31 cellular contexts compared by ENCODE assay signal in genomic region chr17:54117452-54117851, GRCh38.
"Had no signal": no experiment of that assay in that cellular context is flagged by ENCODE, and none has a peak within 500 bp of the region (broad histone marks: within the 10 kb centered on the region; RNA-seq: fewer than 3 reads in every experiment).

No MANE protein-coding gene starts in this region.

- H3K4me3 ChIP-seq: left lung, lower lobe of right lung, pancreas, prostate gland, sigmoid colon, spleen, suprapubic skin, thoracic aorta, tibial artery, upper lobe of right lung had no signal

- H3K27me3 Mint-ChIP-seq: naive thymus-derived CD8-positive, alpha-beta T cell; stimulated activated naive CD8-positive, alpha-beta T cell treated with anti-CD3 and anti-CD28 coated beads, Interleukin-15, Interleukin-2, amounts not matched to agents 100 ng/mL and 50 ng/mL, for 24 hours had no signal

- DNase-seq: hippocampal formation; immature natural killer cell; kidney; left colon; left lung; lower lobe of right lung; mammary epithelial cell; mesenchymal stem cell; naive thymus-derived CD8-positive, alpha-beta T cell; nucleus accumbens; pancreas; posterior cingulate gyrus; retina; right cardiac atrium; sigmoid colon; small intestine; spleen; stimulated activated CD4-positive, alpha-beta T cell treated with anti-CD3 and anti-CD28 coated beads, Interleukin-4, amount 100 ng/mL, for 24 hours; stimulated activated naive CD4-positive, alpha-beta T cell; tibial artery; trophoblast cell; upper lobe of right lung had no signal

- H3K27me3 ChIP-seq: left lung, pancreas, sigmoid colon, spleen, suprapubic skin, tibial artery, upper lobe of right lung had no signal

- H3K9me3 ChIP-seq: lower lobe of right lung, pancreas, prostate gland, sigmoid colon, thoracic aorta had no signal

- FAIRE-seq: islet of Langerhans, kidney, pancreas, small intestine, urothelium cell line had no signal

- H3K36me3 ChIP-seq: left lung, lower lobe of right lung, pancreas, prostate gland, sigmoid colon, spleen, suprapubic skin, thoracic aorta, tibial artery, upper lobe of right lung had no signal

- H3K36me3 Mint-ChIP-seq: stimulated activated effector memory CD8-positive, alpha-beta T cell treated with anti-CD3 and anti-CD28 coated beads, Interleukin-12 subunit alpha, Interleukin-12 subunit beta, amount 100 ng/mL, for 72 hours had no signal

- H3K4me1 Mint-ChIP-seq: immature natural killer cell; naive thymus-derived CD8-positive, alpha-beta T cell; neural crest cell; stimulated activated effector memory CD8-positive, alpha-beta T cell treated with anti-CD3 and anti-CD28 coated beads, Interleukin-12 subunit alpha, Interleukin-12 subunit beta, amount 100 ng/mL, for 72 hours had no signal

- ATAC-seq: left colon; left lung; lower lobe of right lung; naive thymus-derived CD8-positive, alpha-beta T cell; pancreas; right cardiac atrium; stimulated activated effector memory CD8-positive, alpha-beta T cell treated with anti-CD3 and anti-CD28 coated beads, Interleukin-12 subunit alpha, Interleukin-12 subunit beta, amount 100 ng/mL, for 72 hours; upper lobe of right lung had no signal

- H3K4me3 Mint-ChIP-seq: immature natural killer cell; naive thymus-derived CD8-positive, alpha-beta T cell; nephron; neural crest cell; stimulated activated effector memory CD8-positive, alpha-beta T cell treated with anti-CD3 and anti-CD28 coated beads, Interleukin-12 subunit alpha, Interleukin-12 subunit beta, amount 100 ng/mL, for 72 hours; stimulated activated naive CD8-positive, alpha-beta T cell treated with anti-CD3 and anti-CD28 coated beads, Interleukin-15, Interleukin-2, amounts not matched to agents 100 ng/mL and 50 ng/mL, for 24 hours had no signal

- H3K27ac Mint-ChIP-seq: immature natural killer cell; naive thymus-derived CD8-positive, alpha-beta T cell; nephron; stimulated activated effector memory CD8-positive, alpha-beta T cell treated with anti-CD3 and anti-CD28 coated beads, Interleukin-12 subunit alpha, Interleukin-12 subunit beta, amount 100 ng/mL, for 72 hours; stimulated activated naive CD8-positive, alpha-beta T cell treated with anti-CD3 and anti-CD28 coated beads, Interleukin-15, Interleukin-2, amounts not matched to agents 100 ng/mL and 50 ng/mL, for 24 hours had no signal

- H3K4me1 ChIP-seq: left lung, lower lobe of right lung, pancreas, prostate gland, sigmoid colon, spleen, suprapubic skin, tibial artery, upper lobe of right lung had no signal

- H3K27ac ChIP-seq: left lung, lower lobe of right lung, pancreas, prostate gland, sigmoid colon, spleen, suprapubic skin, thoracic aorta, tibial artery, upper lobe of right lung had no signal
